Comparison of ENCODE assay signal across 8 cellular contexts in genomic region chr2:197075754-197076337, GRCh38.
DNase-seq lines count a peak whose midpoint lies in the region; FAIRE-seq and TF ChIP-seq lines count a peak whose summit lies in the region.

No MANE protein-coding gene starts in this region.

- no peak overlapping the region for H3K23ac ChIP-seq in H1 (ENCODE audit: insufficient read length)

- H3K27ac Mint-ChIP-seq in osteocyte (ENCODE audit: unreplicated experiment): no peak overlapping the region

- no peaks in the 10 kb centered on the region for H3K27me3 ChIP-seq in H1 (replicated peaks in 1 of 4; ENCODE audit: control insufficient read depth in 3 of 4, extremely low read depth in 1 of 4, insufficient read depth in 3 of 4, low read length in 3 of 4)

- no peak overlapping the region for H3K4me3 Mint-ChIP-seq in osteocyte (ENCODE audit: unreplicated experiment)

- H3K4me3 ChIP-seq in H1 (ENCODE audit: extremely low read depth in 1 of 4, insufficient read depth in 2 of 4, low read depth in 3 of 4, low read length in 4 of 4) (no peak overlapping the region), lower leg skin (ENCODE audit: low read depth, poor library complexity, severe bottlenecking) (no peak overlapping the region)

- no peak overlapping the region for H2BK120ac ChIP-seq in H1 (replicated peaks; ENCODE audit: low read depth, low read length)

- FAIRE-seq in H1 (lab: Jason Lieb, UNC): no peak

- peaks cover 4% of the 10 kb centered on the region for H3K36me3 Mint-ChIP-seq in osteocyte (ENCODE audit: unreplicated experiment)

- no peak overlapping the region for H3K9ac ChIP-seq in H1 (replicated peaks in 1 of 4; ENCODE audit: extremely low read depth in 1 of 4, low read depth in 3 of 4, low read length in 3 of 4)

- no peak overlapping the region for H3K4me2 ChIP-seq in H1 (ENCODE audit: insufficient read depth in 1 of 2, low read depth in 2 of 2, low read length in 2 of 2)

- H4K8ac ChIP-seq in H1 (ENCODE audit: extremely low read depth, insufficient read depth, low read length): no peak overlapping the region

- CTCF ChIA-PET in H1 (lab: Charles Lee; ENCODE audit: partially characterized antibody): interaction anchor here (0.6 to 3.4 kb wide), 40 partner anchors 10 to 311 kb away, joined by 3 to 26 read pairs (median 4); no protein-coding TSS in a partner anchor

- no peak overlapping the region for H3K4ac ChIP-seq in H1 (replicated peaks; ENCODE audit: insufficient read length, low read depth, low read length)

- H3K23me2 ChIP-seq in H1 (ENCODE audit: low read depth, low read length): no peaks in the 10 kb centered on the region; the same call in 1 of the 2 replicates

- peak; percentile 74 to 80 for TF ChIP-seq RAD21 in H1 (IDR thresholded peaks at IDR 0.05 in 1 of 2, conservative IDR thresholded peaks at IDR 0.05 in 1 of 2; ENCODE audit: low read depth in 2 of 2, low read length in 2 of 2)

- no peak overlapping the region for H3K56ac ChIP-seq in H1 (replicated peaks; ENCODE audit: insufficient read length, low read depth, low read length)

- H3K9me3 Mint-ChIP-seq in osteocyte (ENCODE audit: unreplicated experiment): peaks cover 5% of the 10 kb centered on the region

- H2AK5ac ChIP-seq in H1 (ENCODE audit: low read depth, low read length): no peak overlapping the region

- no peak for TF ChIP-seq EP300 in H1 (IDR thresholded peaks at IDR 0.05; ENCODE audit: borderline replicate concordance in 1 of 2, low read depth in 2 of 2, low read length in 2 of 2)

- H3K79me2 ChIP-seq in H1 (ENCODE audit: control insufficient read depth in 1 of 2, insufficient read depth in 2 of 2, low read length in 2 of 2): no peaks in the 10 kb centered on the region

- TF ChIP-seq CTCF in H1 (IDR thresholded peaks at IDR 0.05; ENCODE audit: control extremely low read depth in 1 of 3, insufficient read depth in 1 of 3, low read depth in 1 of 3, low read length in 3 of 3): peak; percentile 20 to 54 (median 52)
- TF ChIP-seq CTCF in osteocyte (IDR thresholded peaks at IDR 0.05): peak; percentile 37
- TF ChIP-seq CTCF in lower leg skin (IDR thresholded peaks at IDR 0.05): no peak

- no peaks in the 10 kb centered on the region for H4K20me1 ChIP-seq in H1 (replicated peaks in 1 of 2; ENCODE audit: control insufficient read depth in 1 of 2, insufficient read depth in 2 of 2, low read length in 2 of 2)

- 73% methylated on average over 7 of the region's 7 CpGs; no CpG with 5 or more reads in 1 of the 2 experiments for WGBS in H1 (ENCODE audit: extremely low coverage in 1 of 2, insufficient coverage in 1 of 2, insufficient read length in 1 of 2, insufficient replicate concordance in 2 of 2, low coverage in 1 of 2, low lambda C conversion rate in 2 of 2, missing lambda C conversion rate in 1 of 2), 2 experiments
- WGBS in lower leg skin, 2 donors: 89 to 91% methylated on average over 7 of the region's 7 CpGs

- H3K9me3 ChIP-seq in H1 (ENCODE audit: insufficient read depth in 2 of 2, low read depth in 1 of 2, low read length in 1 of 2): no peaks in the 10 kb centered on the region

- no peak overlapping the region for H2BK20ac ChIP-seq in H1 (ENCODE audit: low read length)

- no peak overlapping the region for H3K14ac ChIP-seq in H1 (ENCODE audit: insufficient read length)

- no peak overlapping the region for H4K5ac ChIP-seq in H1 (ENCODE audit: insufficient read length, low read depth, low read length)

- H4K91ac ChIP-seq in H1 (replicated peaks; ENCODE audit: insufficient read length, low read length): no peak overlapping the region

- no peak overlapping the region for H2BK5ac ChIP-seq in H1 (ENCODE audit: low read depth, low read length)

- intact Hi-C loops in lower leg skin (cut with DNase I; ENCODE audit: low total_unique reads): no loop called here

- no peaks in the 10 kb centered on the region for H3K79me1 ChIP-seq in H1 (ENCODE audit: low read depth, low read length)

- H3K4me1 ChIP-seq in H1 (replicated peaks in 1 of 4; ENCODE audit: control insufficient read depth in 3 of 4, insufficient read depth in 4 of 4, low read length in 3 of 4): no peaks in the 10 kb centered on the region; a peak in 1 of 7 replicates

- peak; percentile 9 for DNase-seq in SKM-1 treated with dmso at 0.1 percent for 144 hours (lab: John Stamatoyannopoulos, UW; ENCODE audit: unreplicated experiment)
- no peak for DNase-seq in SKM-1 (lab: John Stamatoyannopoulos, UW; ENCODE audit: unreplicated experiment)
- peak; percentile 54 for DNase-seq in NAMALWA (ENCODE audit: low spot score)
- DNase-seq in H1 (ENCODE audit: low read depth in 1 of 2, low spot score in 2 of 2): no peak
- no peak for DNase-seq in osteocyte (ENCODE audit: extremely low spot score, unreplicated experiment)
- DNase-seq in effector CD4-positive, alpha-beta T cell: no peak
- no peak for DNase-seq in activated gamma-delta T cell treated with Interleukin-2 at 50 U/mL for 16 hours
- DNase-seq in lower leg skin (ENCODE audit: low spot score in 2 of 2): no peak

- H3K27me3 Mint-ChIP-seq in osteocyte (ENCODE audit: unreplicated experiment): no peaks in the 10 kb centered on the region

- H2AFZ ChIP-seq in H1 (ENCODE audit: low read length): no peak overlapping the region

- no peak overlapping the region for H2BK12ac ChIP-seq in H1 (ENCODE audit: low read depth, low read length)

- no peaks in the 10 kb centered on the region for H3K36me3 ChIP-seq in H1 (ENCODE audit: control insufficient read depth in 2 of 4, insufficient read depth in 4 of 4, low read length in 3 of 4)

- POLR2A ChIA-PET in H1 (lab: Charles Lee; ENCODE audit: partially characterized antibody): no interaction called here

- H3K27ac ChIP-seq in H1 (ENCODE audit: low read depth, low read length): no peak overlapping the region

- TF ChIP-seq POLR2A in H1 (IDR thresholded peaks at IDR 0.05; ENCODE audit: control extremely low read depth in 1 of 2, low read depth in 2 of 2, low read length in 2 of 2) (no peak), lower leg skin (IDR thresholded peaks at IDR 0.05) (no peak)

- peaks cover 63% of the 10 kb centered on the region for H3K4me1 Mint-ChIP-seq in osteocyte (ENCODE audit: unreplicated experiment)

- no peak overlapping the region for H3K18ac ChIP-seq in H1 (ENCODE audit: extremely low read depth, low read length)

- no peak overlapping the region for H2BK15ac ChIP-seq in H1 (ENCODE audit: low read length)

TF ChIP-seq in H1, 55 proteins besides CTCF, POLR2A, EP300 and RAD21:
- TF ChIP-seq TAF7 (optimal IDR thresholded peaks at IDR 0.05; ENCODE audit: borderline replicate concordance, low read depth, low read length) (no peak), HDAC6 (IDR thresholded peaks at IDR 0.05; ENCODE audit: low read depth, low read length) (no peak), MAFK (IDR thresholded peaks at IDR 0.05; ENCODE audit: low read depth, low read length) (no peak), CBX5 (IDR thresholded peaks at IDR 0.05; ENCODE audit: low read depth, low read length) (no peak), KDM4A (IDR thresholded peaks at IDR 0.05; ENCODE audit: low read depth, low read length, severe bottlenecking) (no peak), TBP (IDR thresholded peaks at IDR 0.05; ENCODE audit: low read depth, low read length) (no peak)

Comparison
In these comparisons a context has a peak if more than half of its experiments do, and no peak if none do; other contexts are left out.
1. DNase-seq: peak in SKM-1 treated with dmso at 0.1 percent for 144 hours (single experiment) and NAMALWA (single experiment); none in SKM-1 (single experiment), H1 (0 of 2), osteocyte (single experiment), effector CD4-positive, alpha-beta T cell (single experiment), activated gamma-delta T cell treated with Interleukin-2 at 50 U/mL for 16 hours (single experiment) and lower leg skin (0 of 2).
2. CTCF ChIP-seq: peak in H1 (3 of 3) and osteocyte (single experiment); none in lower leg skin (0 of 3).